Comparison of ENCODE assay signal across 1 cellular context in genomic region chr3:120417272-120417911, GRCh38.
TF ChIP-seq lines count a peak whose summit lies in the region.

No MANE protein-coding gene starts in this region.

TF ChIP-seq in K562, 482 proteins besides CTCF, POLR2A, EP300 and RAD21 (continued from another document and continues in another):
- TF ChIP-seq CHD7 (IDR thresholded peaks at IDR 0.05; ENCODE audit: low read depth, low read length) (no peak), ESRRA (IDR thresholded peaks at IDR 0.05; ENCODE audit: borderline replicate concordance, low read depth) (no peak), IRF2 (CRISPR knock-in tag; IDR thresholded peaks at IDR 0.05) (no peak), CLOCK (CRISPR knock-in tag; IDR thresholded peaks at IDR 0.05; ENCODE audit: borderline replicate concordance) (no peak), HES1 (IDR thresholded peaks at IDR 0.05; ENCODE audit: low read depth) (no peak), ZFP1 (CRISPR knock-in tag; IDR thresholded peaks at IDR 0.05) (no peak), ZNF609 (CRISPR knock-in tag; IDR thresholded peaks at IDR 0.05; ENCODE audit: borderline replicate concordance) (no peak), SMC3 (conservative IDR thresholded peaks at IDR 0.05; ENCODE audit: insufficient read depth, low read depth, low read length) (peak; percentile 51), ZNF212 (CRISPR knock-in tag; IDR thresholded peaks at IDR 0.05) (no peak), TAL1 (IDR thresholded peaks at IDR 0.05) (no peak), TSC22D4 (tag; IDR thresholded peaks at IDR 0.05) (no peak), ZZZ3 (IDR thresholded peaks at IDR 0.05) (no peak), ZNF644 (tag; IDR thresholded peaks at IDR 0.05; ENCODE audit: low read depth) (no peak), SMAD4 (CRISPR knock-in tag; conservative IDR thresholded peaks at IDR 0.05) (no peak), BCOR (IDR thresholded peaks at IDR 0.05) (no peak), NCOA6 (IDR thresholded peaks at IDR 0.05) (no peak), ATF4 (CRISPR knock-in tag; IDR thresholded peaks at IDR 0.05) (no peak), RCOR1 (IDR thresholded peaks at IDR 0.05; ENCODE audit: borderline replicate concordance in 1 of 2, low read depth in 2 of 2, low read length in 2 of 2) (peak in 1 of 2 experiments; percentile 3; a peak in 1 of 4 replicates), ATF3 (IDR thresholded peaks at IDR 0.05) (no peak), ATF3 (CRISPR knock-in tag; conservative IDR thresholded peaks at IDR 0.05) (no peak), ELF1 (tag; IDR thresholded peaks at IDR 0.05) (peak; percentile 52; the same call in 1 of the 2 replicates), ZNF347 (CRISPR knock-in tag; IDR thresholded peaks at IDR 0.05; ENCODE audit: low read depth) (no peak), NFE2 (IDR thresholded peaks at IDR 0.05; ENCODE audit: low read depth) (peak; percentile 2; the same call in 1 of the 2 replicates), ZBTB2 (IDR thresholded peaks at IDR 0.05) (no peak), FUS (optimal IDR thresholded peaks at IDR 0.05; ENCODE audit: low read depth, low read length) (no peak), KLF6 (CRISPR knock-in tag; IDR thresholded peaks at IDR 0.05; ENCODE audit: borderline replicate concordance) (no peak), XRCC3 (IDR thresholded peaks at IDR 0.05) (no peak), MIER1 (IDR thresholded peaks at IDR 0.05; ENCODE audit: low read depth) (no peak), PHF21A (IDR thresholded peaks at IDR 0.05; ENCODE audit: borderline replicate concordance, low read depth) (no peak), THRAP3 (IDR thresholded peaks at IDR 0.05; ENCODE audit: borderline replicate concordance) (no peak), DMBX1 (CRISPR knock-in tag; IDR thresholded peaks at IDR 0.05; ENCODE audit: borderline replicate concordance) (no peak), ZNF583 (CRISPR knock-in tag; IDR thresholded peaks at IDR 0.05) (no peak), HMGN3 (IDR thresholded peaks at IDR 0.05; ENCODE audit: borderline replicate concordance, extremely low read depth, insufficient read length, low read depth, low read length) (no peak), NUFIP1 (IDR thresholded peaks at IDR 0.05; ENCODE audit: partially characterized antibody) (no peak), RFX7 (CRISPR knock-in tag; IDR thresholded peaks at IDR 0.05) (no peak), ZNF695 (CRISPR knock-in tag; IDR thresholded peaks at IDR 0.05) (no peak), CBFB (CRISPR knock-in tag; IDR thresholded peaks at IDR 0.05) (no peak), ZC3H8 (IDR thresholded peaks at IDR 0.05) (no peak), TAF1 (IDR thresholded peaks at IDR 0.05; ENCODE audit: control insufficient read depth, extremely low read depth, insufficient read depth, low read length, severe bottlenecking) (no peak), CBX5 (IDR thresholded peaks at IDR 0.05; ENCODE audit: borderline replicate concordance, low read depth) (no peak), ADNP (tag; IDR thresholded peaks at IDR 0.05) (no peak)
